ENCODE assay signal across 8 cellular contexts in genomic region chr17:17839792-17840707, GRCh38. TPM values are rescaled to one million over a fixed set of nuclear protein-coding genes. Genes with fewer than 3 reads are reported as not detected.
A peak's percentile ranks its signal among the peaks of the same experiment; 100 is the strongest.
DNase-seq lines count a peak whose midpoint lies in the region; ATAC-seq and TF ChIP-seq lines count a peak whose summit lies in the region.

No MANE protein-coding gene starts in this region.

- peak overlapping the region; percentile 82 for H3K4me2 ChIP-seq in KMS-11

- peaks cover 50% of the 10 kb centered on the region for H3K4me1 Mint-ChIP-seq in neural crest cell

- peaks cover 8% of the 10 kb centered on the region; the same call in 1 of the 2 replicates for H3K79me2 ChIP-seq in KMS-11 (ENCODE audit: insufficient read depth, low read depth)

- H3K27ac Mint-ChIP-seq in neural crest cell (ENCODE audit: unreplicated experiment), result peak overlapping the region; percentile 81

- no peaks in the 10 kb centered on the region for H3K9me3 Mint-ChIP-seq in neural crest cell

- H3K9me3 ChIP-seq in stomach smooth muscle (ENCODE audit: control insufficient read depth in 2 of 2, low read length in 2 of 2), result no peaks in the 10 kb centered on the region

- peaks cover 4% of the 10 kb centered on the region for H3K27me3 Mint-ChIP-seq in neural crest cell (ENCODE audit: low read depth)

- H3K9ac ChIP-seq in KMS-11 (peak overlapping the region; percentile 61), stomach smooth muscle (ENCODE audit: low read length in 2 of 2) (peak overlapping the region; percentile 84)

- H3K27ac ChIP-seq in KMS-11, result peak overlapping the region; percentile 53
- peak overlapping the region; percentile 96 for H3K27ac ChIP-seq in stomach smooth muscle (ENCODE audit: low read length)

- no peak for TF ChIP-seq CTCF in KMS-11 (conservative IDR thresholded peaks at IDR 0.05; ENCODE audit: low read depth, low read length)
- TF ChIP-seq CTCF in foreskin fibroblast (IDR thresholded peaks at IDR 0.05; ENCODE audit: low read depth, low read length), result no peak
- TF ChIP-seq CTCF in neural crest cell (conservative IDR thresholded peaks at IDR 0.05), result no peak

- H3K36me3 Mint-ChIP-seq in neural crest cell (ENCODE audit: low read depth), result no peaks in the 10 kb centered on the region

- TF ChIP-seq POLR2A in Raji (IDR thresholded peaks at IDR 0.05; ENCODE audit: insufficient read depth, low read depth, low read length), result peak; percentile 97

- no peaks in the 10 kb centered on the region for H4K20me1 ChIP-seq in KMS-11 (ENCODE audit: insufficient read depth)

- H3K27me3 ChIP-seq in KMS-11 (ENCODE audit: insufficient read depth, low read depth), result no peaks in the 10 kb centered on the region
- no peaks in the 10 kb centered on the region for H3K27me3 ChIP-seq in stomach smooth muscle (ENCODE audit: control insufficient read depth in 1 of 2, insufficient read depth in 2 of 2, low read length in 2 of 2)

- peak overlapping the region; percentile 30 for H2AFZ ChIP-seq in KMS-11 (ENCODE audit: low read depth)

- peak; percentile 54 for ATAC-seq in GM21529 (IDR thresholded peaks at IDR 0.05; ENCODE audit: unreplicated experiment)

- DNase-seq in DMS 273 (lab: John Stamatoyannopoulos, UW; ENCODE audit: unreplicated experiment) (peak; percentile 93), foreskin fibroblast (peak; percentile 92 to 96), neural crest cell (ENCODE audit: low read depth, low spot score) (peak; percentile 69)
- peak; percentile 28 to 69 (median 41) for DNase-seq in activated naive CD4-positive, alpha-beta T cell (lab: John Stamatoyannopoulos, UW)

- no peaks in the 10 kb centered on the region for H3K36me3 ChIP-seq in KMS-11 (ENCODE audit: insufficient read depth)
- no peaks in the 10 kb centered on the region for H3K36me3 ChIP-seq in stomach smooth muscle (ENCODE audit: control insufficient read depth in 2 of 2, insufficient read depth in 2 of 2, low read length in 2 of 2)

- H3K4me1 ChIP-seq in KMS-11 (ENCODE audit: low read depth, poor library complexity, severe bottlenecking) (peaks cover 47% of the 10 kb centered on the region), stomach smooth muscle (ENCODE audit: control insufficient read depth, insufficient read depth, low read length) (peaks cover 54% of the 10 kb centered on the region)

- H3K4me3 ChIP-seq in KMS-11 (IDR thresholded peaks at IDR 0.05; ENCODE audit: insufficient read depth, low read depth, low read length), result no peak overlapping the region
- peak overlapping the region; percentile 42 to 43 for H3K4me3 ChIP-seq in foreskin fibroblast (ENCODE audit: low read depth in 1 of 2, low read length in 2 of 2)
- H3K4me3 ChIP-seq in stomach smooth muscle (ENCODE audit: low read length in 2 of 2), result peak overlapping the region; percentile 73 to 74

- peak overlapping the region; percentile 97 for H3K4me3 Mint-ChIP-seq in neural crest cell

RNA-seq across cellular contexts. Expression of gene SREBF1, which starts 3.3 kb away (rescaled TPM):
- total RNA-seq in neural crest cell, result 128 and 132 TPM in 2 replicates

Comparison
In these comparisons a context has a peak if more than half of its experiments do, and no peak if none do; other contexts are left out.
1. DNase-seq: peak in every context shown above with its lines; median percentile 94 in foreskin fibroblast; 93 in DMS 273; 69 in neural crest cell; 41 in activated naive CD4-positive, alpha-beta T cell.